In the genomic region with DNA sequence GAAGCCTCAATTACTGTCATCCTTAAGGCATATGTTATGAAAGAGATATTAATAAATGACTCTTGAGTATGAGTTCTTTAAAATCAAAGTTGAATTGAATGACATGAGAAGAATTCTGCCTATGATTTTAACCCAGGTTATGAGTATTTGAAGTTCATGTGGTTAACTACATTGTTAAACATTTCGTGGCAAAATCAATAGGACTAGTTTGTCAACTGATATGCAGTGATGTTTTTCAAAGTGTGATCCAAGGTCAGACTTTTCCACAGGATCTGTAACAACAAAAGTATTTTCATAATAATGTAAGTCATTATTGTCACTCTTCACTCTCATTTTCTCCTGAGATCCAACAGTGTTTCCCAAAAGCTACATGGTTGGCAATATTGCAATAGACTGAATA, we compare ENCODE assay signal across 29 cellular contexts.
A peak's percentile ranks its signal among the peaks of the same experiment; 100 is the strongest.
DNase-seq lines count a peak whose midpoint lies in the region; ATAC-seq, FAIRE-seq and TF ChIP-seq lines count a peak whose summit lies in the region.
"Had no signal": no experiment of that assay in that cellular context is flagged by ENCODE, and none has a peak within 500 bp of the region (broad histone marks: within the 10 kb centered on the region; RNA-seq: fewer than 3 reads in every experiment).

No MANE protein-coding gene starts in this region.

- in situ Hi-C loops in HepG2 (cut with HindIII; ENCODE audit: extremely low pct_ligation_motif_present, low pct_unique_long_range_greater_than_20kb): no loop called here

- H3K4me1 ChIP-seq in HepG2 (ENCODE audit: insufficient read depth, low read length): peaks cover 10% of the 10 kb centered on the region
- H3K4me1 ChIP-seq in right lobe of liver: peaks cover 0 to 8% (median 0%) of the 10 kb centered on the region in 4 donors
- H3K4me1 ChIP-seq: A549; BE2C; BLaER1; BLaER1 treated with 17β-estradiol and CSF1 and Interleukin-3, amounts not matched to agents 10 nM and 100 nM; Caco-2 had no signal

- POLR2A ChIA-PET in HepG2 (lab: Yijun Ruan, JAX): interaction anchor here (1.3 kb wide), 1 partner anchor 317 kb away, joined by 4 read pairs; a partner anchor contains a TSS

- TF ChIP-seq EP300 in HepG2 (IDR thresholded peaks at IDR 0.05; ENCODE audit: low read depth in 2 of 2, low read length in 2 of 2) (peak in 1 of 2 experiments; percentile 71; a peak in 2 of 4 replicates), HepG2 (CRISPR knock-in tag; IDR thresholded peaks at IDR 0.05; ENCODE audit: borderline replicate concordance) (no peak)

- H3K9ac ChIP-seq in HepG2 (ENCODE audit: insufficient read depth, low read depth, low read length): no peak overlapping the region
- H3K9ac ChIP-seq: BLaER1; BLaER1 treated with 17β-estradiol and CSF1 and Interleukin-3, amounts not matched to agents 10 nM and 100 nM had no signal

- H3K4me3 ChIP-seq in HepG2 (replicated peaks in 1 of 3; ENCODE audit: insufficient read depth in 1 of 3, low read depth in 2 of 3, low read length in 3 of 3): no peak overlapping the region
- no peak overlapping the region for H3K4me3 ChIP-seq in right lobe of liver
- H3K4me3 ChIP-seq: A549; BLaER1; BLaER1 treated with 17β-estradiol and CSF1 and Interleukin-3, amounts not matched to agents 10 nM and 100 nM had no signal

- TF ChIP-seq POLR2A in HepG2 (IDR thresholded peaks at IDR 0.05; ENCODE audit: insufficient read depth in 1 of 2, low read depth in 2 of 2, low read length in 2 of 2): no peak
- TF ChIP-seq POLR2A in right lobe of liver (IDR thresholded peaks at IDR 0.05): no peak

- no peak for TF ChIP-seq RAD21 in HepG2 (CRISPR knock-in tag; IDR thresholded peaks at IDR 0.05)

- no peak overlapping the region for H2AFZ ChIP-seq in HepG2 (ENCODE audit: low read length)

- H3K79me2 ChIP-seq in HepG2 (ENCODE audit: insufficient read depth, low read length): no peaks in the 10 kb centered on the region

- TF ChIP-seq CTCF in HepG2 (CRISPR knock-in tag; IDR thresholded peaks at IDR 0.05) (no peak), right lobe of liver (IDR thresholded peaks at IDR 0.05) (no peak), D721Med (IDR thresholded peaks at IDR 0.05; ENCODE audit: insufficient read depth, missing control alignments) (no peak)

- no peaks in the 10 kb centered on the region; a peak in 1 of 5 replicates for H3K36me3 ChIP-seq in HepG2 (replicated peaks in 1 of 2; ENCODE audit: control insufficient read depth in 1 of 2, insufficient read depth in 2 of 2, low read length in 2 of 2)
- peaks cover 0 to 7% (median 0%) of the 10 kb centered on the region in 4 donors for H3K36me3 ChIP-seq in right lobe of liver
- H3K36me3 ChIP-seq: BE2C; BLaER1; BLaER1 treated with 17β-estradiol and CSF1 and Interleukin-3, amounts not matched to agents 10 nM and 100 nM had no signal

- no peaks in the 10 kb centered on the region for H3K9me3 ChIP-seq in HepG2 (ENCODE audit: low read length)
- no peaks in the 10 kb centered on the region for H3K9me3 ChIP-seq in right lobe of liver
- H3K9me3 ChIP-seq: A549; BE2C; BLaER1; BLaER1 treated with 17β-estradiol and CSF1 and Interleukin-3, amounts not matched to agents 10 nM and 100 nM; Caco-2 had no signal

- H4K20me1 ChIP-seq in HepG2 (ENCODE audit: insufficient read depth, low read length): no peaks in the 10 kb centered on the region
- H4K20me1 ChIP-seq: BLaER1; BLaER1 treated with 17β-estradiol and CSF1 and Interleukin-3, amounts not matched to agents 10 nM and 100 nM had no signal

- WGBS in HepG2 (ENCODE audit: low lambda C conversion rate): 0% methylated on average over 1 of the region's 1 CpG
- 25% methylated on average over 1 of the region's 1 CpG for WGBS in right lobe of liver (ENCODE audit: insufficient coverage, low coverage, low lambda C conversion rate, missing lambda C conversion rate)

- H3K27me3 ChIP-seq in HepG2 (ENCODE audit: control insufficient read depth in 1 of 2, insufficient read depth in 2 of 2, low read length in 2 of 2): no peaks in the 10 kb centered on the region
- H3K27me3 ChIP-seq in right lobe of liver: no peaks in the 10 kb centered on the region
- H3K27me3 ChIP-seq: BE2C; BLaER1; BLaER1 treated with 17β-estradiol and CSF1 and Interleukin-3, amounts not matched to agents 10 nM and 100 nM had no signal

- DNase-seq in HepG2 (ENCODE audit: low spot score): peak; percentile 66
- no peak for DNase-seq in right lobe of liver
- DNase-seq in D721Med (ENCODE audit: insufficient read length, low spot score): no peak
- DNase-seq in EL: no peak
- DNase-seq: 8988T; ACHN; AML-193; BE2C; C1 segment of cervical spinal cord; Caco-2; Calu3; CD4-positive, alpha-beta memory T cell; CD4-positive, alpha-beta T cell; CD4-positive, CD25-positive, alpha-beta regulatory T cell; CD8-positive, alpha-beta memory T cell; CD8-positive, alpha-beta T cell; COR-L47; DMS 273 treated with DMSO at 0.1 percent for 48 hours; DMS153; DMS53; DMS79; DMS79 treated with DMSO at 0.1 percent for 48 hours; DND-41 had no signal

- CTCF ChIA-PET in HepG2 (lab: Yijun Ruan, JAX; ENCODE audit: low intra/inter-chr PET ratio, low total read pairs): no interaction called here

- peak; percentile 60 for FAIRE-seq in HepG2 (lab: Jason Lieb, UNC)
- peak; percentile 97 for FAIRE-seq in D721Med (lab: Jason Lieb, UNC)
- FAIRE-seq: A204.1, A549 had no signal

- intact Hi-C loops in HepG2 (cut with micrococcal nuclease; ENCODE audit: unreplicated experiment): no loop called here
- intact Hi-C loops in right lobe of liver (cut with DNase I): no loop called here

- no TSS peak for BruUV-seq in HepG2 (replicated peaks; lab: Mats Ljungman, UMichigan)

- H3K4me2 ChIP-seq in HepG2 (ENCODE audit: low read depth, low read length): no peak overlapping the region
- H3K4me2 ChIP-seq: A549; BLaER1; BLaER1 treated with 17β-estradiol and CSF1 and Interleukin-3, amounts not matched to agents 10 nM and 100 nM had no signal

- ATAC-seq in HepG2 (peak; percentile 71), right lobe of liver (no peak)
- ATAC-seq: A549; CD8-positive, alpha-beta T cell had no signal

- H3K27ac ChIP-seq in HepG2 (ENCODE audit: extremely low read length, insufficient read depth, low read length): no peak overlapping the region
- no peak overlapping the region for H3K27ac ChIP-seq in right lobe of liver
- H3K27ac ChIP-seq: 22Rv1; A549; BLaER1; BLaER1 treated with 17β-estradiol and CSF1 and Interleukin-3, amounts not matched to agents 10 nM and 100 nM; C4-2B had no signal

TF ChIP-seq in HepG2, 621 proteins besides CTCF, POLR2A, EP300 and RAD21 (continues in another document):
- no peak for TF ChIP-seq NR1H2 (CRISPR knock-in tag; IDR thresholded peaks at IDR 0.05; ENCODE audit: borderline replicate concordance, low read depth)
- no peak for TF ChIP-seq ZNF552 (CRISPR knock-in tag; IDR thresholded peaks at IDR 0.05; ENCODE audit: borderline replicate concordance)
- no peak for TF ChIP-seq NFYB (CRISPR knock-in tag; IDR thresholded peaks at IDR 0.05)
- TF ChIP-seq HMG20B (CRISPR knock-in tag; conservative IDR thresholded peaks at IDR 0.05): no peak
- no peak for TF ChIP-seq IRX3 (CRISPR knock-in tag; IDR thresholded peaks at IDR 0.05; ENCODE audit: borderline replicate concordance, low read depth)
- peak; percentile 23; the same call in 1 of the 2 replicates for TF ChIP-seq ATF1 (CRISPR knock-in tag; IDR thresholded peaks at IDR 0.05)
- TF ChIP-seq ZNF652 (CRISPR knock-in tag; IDR thresholded peaks at IDR 0.05; ENCODE audit: borderline replicate concordance, low read depth): peak; percentile 24; the same call in 1 of the 2 replicates
- TF ChIP-seq ZNF644 (CRISPR knock-in tag; IDR thresholded peaks at IDR 0.05; ENCODE audit: low read depth): no peak
- TF ChIP-seq, protein P1, sequence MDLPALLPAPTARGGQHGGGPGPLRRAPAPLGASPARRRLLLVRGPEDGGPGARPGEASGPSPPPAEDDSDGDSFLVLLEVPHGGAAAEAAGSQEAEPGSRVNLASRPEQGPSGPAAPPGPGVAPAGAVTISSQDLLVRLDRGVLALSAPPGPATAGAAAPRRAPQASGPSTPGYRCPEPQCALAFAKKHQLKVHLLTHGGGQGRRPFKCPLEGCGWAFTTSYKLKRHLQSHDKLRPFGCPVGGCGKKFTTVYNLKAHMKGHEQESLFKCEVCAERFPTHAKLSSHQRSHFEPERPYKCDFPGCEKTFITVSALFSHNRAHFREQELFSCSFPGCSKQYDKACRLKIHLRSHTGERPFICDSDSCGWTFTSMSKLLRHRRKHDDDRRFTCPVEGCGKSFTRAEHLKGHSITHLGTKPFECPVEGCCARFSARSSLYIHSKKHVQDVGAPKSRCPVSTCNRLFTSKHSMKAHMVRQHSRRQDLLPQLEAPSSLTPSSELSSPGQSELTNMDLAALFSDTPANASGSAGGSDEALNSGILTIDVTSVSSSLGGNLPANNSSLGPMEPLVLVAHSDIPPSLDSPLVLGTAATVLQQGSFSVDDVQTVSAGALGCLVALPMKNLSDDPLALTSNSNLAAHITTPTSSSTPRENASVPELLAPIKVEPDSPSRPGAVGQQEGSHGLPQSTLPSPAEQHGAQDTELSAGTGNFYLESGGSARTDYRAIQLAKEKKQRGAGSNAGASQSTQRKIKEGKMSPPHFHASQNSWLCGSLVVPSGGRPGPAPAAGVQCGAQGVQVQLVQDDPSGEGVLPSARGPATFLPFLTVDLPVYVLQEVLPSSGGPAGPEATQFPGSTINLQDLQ (CRISPR knock-in tag; IDR thresholded peaks at IDR 0.05): no peak
- TF ChIP-seq, protein P2, sequence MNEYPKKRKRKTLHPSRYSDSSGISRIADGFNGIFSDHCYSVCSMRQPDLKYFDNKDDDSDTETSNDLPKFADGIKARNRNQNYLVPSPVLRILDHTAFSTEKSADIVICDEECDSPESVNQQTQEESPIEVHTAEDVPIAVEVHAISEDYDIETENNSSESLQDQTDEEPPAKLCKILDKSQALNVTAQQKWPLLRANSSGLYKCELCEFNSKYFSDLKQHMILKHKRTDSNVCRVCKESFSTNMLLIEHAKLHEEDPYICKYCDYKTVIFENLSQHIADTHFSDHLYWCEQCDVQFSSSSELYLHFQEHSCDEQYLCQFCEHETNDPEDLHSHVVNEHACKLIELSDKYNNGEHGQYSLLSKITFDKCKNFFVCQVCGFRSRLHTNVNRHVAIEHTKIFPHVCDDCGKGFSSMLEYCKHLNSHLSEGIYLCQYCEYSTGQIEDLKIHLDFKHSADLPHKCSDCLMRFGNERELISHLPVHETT (CRISPR knock-in tag; conservative IDR thresholded peaks at IDR 0.05): no peak
- TF ChIP-seq HDAC1 (CRISPR knock-in tag; IDR thresholded peaks at IDR 0.05): peak; percentile 30; the same call in 1 of the 2 replicates
